17 cellular contexts compared by ENCODE assay signal in the genomic region with DNA sequence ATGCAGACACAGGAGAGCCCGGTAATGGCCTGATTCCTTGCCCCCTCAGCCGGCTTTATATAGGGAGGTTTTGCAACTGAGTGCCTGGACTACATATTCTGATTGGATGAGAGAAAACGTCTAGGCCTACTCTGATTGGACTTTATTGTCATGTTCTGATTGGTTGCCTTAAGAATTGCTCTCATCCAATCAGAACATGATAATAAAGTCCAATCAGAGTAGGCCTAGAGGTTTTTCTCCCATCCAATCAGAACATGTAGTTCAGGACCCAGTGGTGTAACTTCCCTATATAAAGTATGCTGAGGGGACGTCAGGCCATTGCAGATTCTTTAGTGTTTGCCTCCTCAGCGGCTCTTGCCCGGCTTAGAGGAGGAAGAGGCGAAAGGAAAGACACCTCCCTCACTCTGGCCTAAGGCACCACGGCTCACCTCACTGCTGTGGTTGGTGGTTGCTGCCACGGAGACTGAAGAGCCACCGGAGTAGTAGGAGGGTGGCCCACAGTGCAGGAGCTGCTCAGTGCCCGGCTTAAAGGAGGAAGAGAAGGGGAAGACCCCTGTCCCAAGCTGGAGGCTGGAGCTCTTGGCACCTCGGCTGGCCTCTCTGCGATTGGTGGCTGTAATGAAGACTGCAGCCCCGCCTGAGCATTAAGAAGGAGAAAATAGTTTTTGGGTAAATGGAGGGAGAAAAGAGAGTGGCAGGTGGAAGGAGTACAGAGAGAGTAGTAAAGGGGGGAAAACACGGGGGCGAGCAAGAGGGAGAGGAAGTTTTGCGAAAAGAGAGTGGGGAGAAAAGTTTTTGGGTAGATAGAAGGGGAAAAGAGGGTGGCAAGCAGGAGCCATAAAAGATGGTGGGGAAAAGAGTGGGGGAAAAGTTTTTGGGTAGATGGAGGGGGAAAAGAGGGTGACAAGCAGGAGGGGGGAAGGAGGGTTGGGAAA.
DNase-seq lines count a peak whose midpoint lies in the region; ATAC-seq lines count a peak whose summit lies in the region.
"Had no signal": no experiment of that assay in that cellular context is flagged by ENCODE, and none has a peak within 500 bp of the region (broad histone marks: within the 10 kb centered on the region; RNA-seq: fewer than 3 reads in every experiment).

No MANE protein-coding gene starts in this region.

- H3K36me3 Mint-ChIP-seq in activated T-cell treated with anti-CD3 and anti-CD28 coated beads, Interleukin-2, amount 50 U/mL, for 4 hours (ENCODE audit: insufficient read depth): no peaks in the 10 kb centered on the region
- H3K36me3 Mint-ChIP-seq: activated naive CD8-positive, alpha-beta T cell; naive B cell had no signal

- H3K9me3 Mint-ChIP-seq in activated T-cell treated with anti-CD3 and anti-CD28 coated beads, Interleukin-2, amount 50 U/mL, for 4 hours: no peaks in the 10 kb centered on the region
- H3K9me3 Mint-ChIP-seq: naive B cell; T-helper 1 cell treated with Interleukin-12 subunit alpha and Interleukin-12 subunit beta and Interleukin-4 antibody, amounts not matched to agents 30 μg/mL and 1 μg/mL, for 36 hours had no signal

- no peak overlapping the region for H3K4me3 Mint-ChIP-seq in activated T-cell treated with anti-CD3 and anti-CD28 coated beads, Interleukin-2, amount 50 U/mL, for 4 hours
- H3K4me3 Mint-ChIP-seq: activated naive CD8-positive, alpha-beta T cell; naive B cell; T-helper 1 cell treated with Interleukin-12 subunit alpha and Interleukin-12 subunit beta and Interleukin-4 antibody, amounts not matched to agents 30 μg/mL and 1 μg/mL, for 36 hours had no signal

- peaks cover 11% of the 10 kb centered on the region for H3K27me3 Mint-ChIP-seq in activated T-cell treated with anti-CD3 and anti-CD28 coated beads, Interleukin-2, amount 50 U/mL, for 4 hours (ENCODE audit: low read depth)
- H3K27me3 Mint-ChIP-seq: activated naive CD8-positive, alpha-beta T cell had no signal

- no peak for ATAC-seq in HG02884 (IDR thresholded peaks at IDR 0.05; ENCODE audit: unreplicated experiment)
- ATAC-seq in activated T-cell treated with anti-CD3 and anti-CD28 coated beads, Interleukin-2, amount 50 U/mL, for 4 hours: no peak
- ATAC-seq: activated CD4-positive, CD25-positive, alpha-beta regulatory T cell treated with anti-CD3 and anti-CD28 coated beads, Interleukin-2, amount 50 U/mL, for 24 hours; left ventricle myocardium superior had no signal

- H3K4me1 Mint-ChIP-seq in activated T-cell treated with anti-CD3 and anti-CD28 coated beads, Interleukin-2, amount 50 U/mL, for 4 hours (ENCODE audit: low read depth): no peaks in the 10 kb centered on the region
- H3K4me1 Mint-ChIP-seq: naive B cell had no signal

- DNase-seq in AG20443 (ENCODE audit: low spot score) (peak; percentile 6), HT1080 (ENCODE audit: low read depth) (peak; percentile 95), RKO (ENCODE audit: low spot score) (peak; percentile 11), inferior parietal cortex (ENCODE audit: extremely low spot score) (peak; percentile 20), ecto neural progenitor cell (ENCODE audit: low spot score) (no peak)
- no peak for DNase-seq in stimulated activated CD4-positive, alpha-beta T cell treated with anti-CD3 and anti-CD28 coated beads, Interleukin-12 subunit alpha, Interleukin-12 subunit beta, amount 100 ng/mL, for 4 hours
- no peak for DNase-seq in activated T-cell treated with anti-CD3 and anti-CD28 coated beads, Interleukin-2, amount 50 U/mL, for 4 hours
- DNase-seq: DMS153, GOT3, left ventricle myocardium superior, naive B cell, NCI-H146, NCI-H524 treated with DMSO at 0.1 percent for 48 hours had no signal

Comparison
In these comparisons a context has a peak if more than half of its experiments do, and no peak if none do; other contexts are left out.
1. DNase-seq: peak in AG20443 (single experiment), HT1080 (single experiment), RKO (single experiment) and inferior parietal cortex (single experiment); none in stimulated activated CD4-positive, alpha-beta T cell treated with anti-CD3 and anti-CD28 coated beads, Interleukin-12 subunit alpha, Interleukin-12 subunit beta, amount 100 ng/mL, for 4 hours (single experiment), activated T-cell treated with anti-CD3 and anti-CD28 coated beads, Interleukin-2, amount 50 U/mL, for 4 hours (single experiment) and ecto neural progenitor cell (single experiment).